9 cellular contexts compared by ENCODE assay signal in genomic region chr1:227762231-227762911, GRCh38. TPM values are rescaled to one million over a fixed set of nuclear protein-coding genes. Genes with fewer than 3 reads are reported as not detected.
A peak's percentile ranks its signal among the peaks of the same experiment; 100 is the strongest.
DNase-seq lines count a peak whose midpoint lies in the region; TF ChIP-seq lines count a peak whose summit lies in the region.
"Had no signal": no experiment of that assay in that cellular context is flagged by ENCODE, and none has a peak within 500 bp of the region (broad histone marks: within the 10 kb centered on the region; RNA-seq: fewer than 3 reads in every experiment).

No MANE protein-coding gene starts in this region.

- TF ChIP-seq CTCF in fibroblast of mammary gland (conservative IDR thresholded peaks at IDR 0.05; ENCODE audit: control insufficient read depth, insufficient read depth, low read depth, low read length), result peak; percentile 75
- peak; percentile 91 for TF ChIP-seq CTCF in nephron progenitor cell (IDR thresholded peaks at IDR 0.05)

- H3K4me3 ChIP-seq in H7 (ENCODE audit: insufficient read depth, low read depth, low read length), result no peak overlapping the region
- no peak overlapping the region for H3K4me3 ChIP-seq in fibroblast of mammary gland (ENCODE audit: control insufficient read depth, low read depth, low read length)

- H3K27ac Mint-ChIP-seq in nephron progenitor cell, result no peak overlapping the region

- no peaks in the 10 kb centered on the region for H3K4me1 Mint-ChIP-seq in nephron progenitor cell

- no peak overlapping the region for H3K4me3 Mint-ChIP-seq in nephron progenitor cell

- H3K27me3 ChIP-seq in H7 (ENCODE audit: control insufficient read depth, insufficient read depth, low read length), result no peaks in the 10 kb centered on the region
- H3K27me3 ChIP-seq: neutrophil had no signal

- peaks cover 25% of the 10 kb centered on the region for H3K36me3 ChIP-seq in H7 (replicated peaks; ENCODE audit: control insufficient read depth, insufficient read depth, low read length)

- H3K36me3 Mint-ChIP-seq in nephron progenitor cell (ENCODE audit: low read depth), result peaks cover 45% of the 10 kb centered on the region

- DNase-seq in EL, result peak; percentile 77
- peak; percentile 99 for DNase-seq in H7
- peak; percentile 69 for DNase-seq in LoVo (ENCODE audit: low spot score)
- DNase-seq in RPMI8226, result peak; percentile 96
- peak; percentile 78 for DNase-seq in activated T-helper 1 cell treated with Interleukin-2 at 50 U/mL for 16 hours (ENCODE audit: low read depth)
- DNase-seq in fibroblast of mammary gland (ENCODE audit: low read depth), result peak; percentile 74
- peak; percentile 87 for DNase-seq in nephron progenitor cell
- peak; percentile 83 for DNase-seq in stimulated activated naive CD4-positive, alpha-beta T cell treated with Interleukin-2 at 50 U/mL for 16 hours (lab: John Stamatoyannopoulos, UW)

- H3K9me3 Mint-ChIP-seq in nephron progenitor cell, result no peaks in the 10 kb centered on the region

- H3K27me3 Mint-ChIP-seq in nephron progenitor cell (ENCODE audit: low read depth, poor library complexity), result peaks cover 6% of the 10 kb centered on the region

RNA-seq across cellular contexts. Expression of gene SNAP47, which starts 27.1 kb away (rescaled TPM):
- 122 and 123 TPM in 2 replicates for total RNA-seq in H7 (2014; rRNA removed; shearing (Covaris generic))

RNA-seq across cellular contexts. Expression of gene JMJD4, which starts 27.3 kb away (rescaled TPM):
- 45.3 and 54.4 TPM in 2 replicates for total RNA-seq in H7 (2014; rRNA removed; shearing (Covaris generic))

RNA-seq across cellular contexts. Expression of gene PRSS38, which starts 53.1 kb away (rescaled TPM):
- total RNA-seq in H7 (2014; rRNA removed; shearing (Covaris generic)), result not detected in 2 replicates
